ENCODE assay signal across 22 cellular contexts in genomic region chr11:98772799-98773198, GRCh38.
"Had no signal": no experiment of that assay in that cellular context is flagged by ENCODE, and none has a peak within 500 bp of the region (broad histone marks: within the 10 kb centered on the region; RNA-seq: fewer than 3 reads in every experiment).

No MANE protein-coding gene starts in this region.

- H3K4me3 ChIP-seq: cardiac muscle cell, Peyer's patch, SJCRH30 had no signal

- H3K9me2 ChIP-seq: SK-N-SH had no signal

- DNase-seq: activated CD4-positive, alpha-beta memory T cell treated with anti-CD3 and anti-CD28 coated beads, Interleukin-2, amount 10 ng/mL, durations not matched to agents 7 days and 5 days; activated CD4-positive, alpha-beta T cell treated with anti-CD3 and anti-CD28 coated beads, Interleukin-2, amount 50 U/mL, for 1 hour; activated CD4-positive, CD25-positive, alpha-beta regulatory T cell; activated gamma-delta T cell; activated naive CD4-positive, alpha-beta T cell treated with anti-CD3 and anti-CD28 coated beads for 36 hours; activated T-cell treated with anti-CD3 and anti-CD28 coated beads for 4 hours; activated T-cell treated with anti-CD3 and anti-CD28 coated beads, Interleukin-2, amount 50 U/mL, for 48 hours; amygdala; NCI-H1436; NCI-H187 treated with DMSO at 0.1 percent for 48 hours; NCI-H2107; NCI-H2227 treated with DMSO at 0.1 percent for 48 hours; NCI-H526; Peyer's patch; Right ventricle myocardium superior; SJCRH30; SK-N-SH; T-helper 1 cell had no signal

- ATAC-seq: activated T-helper 17 cell treated with anti-CD3 and anti-CD28 coated beads, Interleukin-2, amount 50 U/mL, for 72 hours had no signal

- H3K4me2 ChIP-seq: SK-N-SH had no signal

- H3K9me3 ChIP-seq: Peyer's patch, SJCRH30, SK-N-SH had no signal

- H3K27me3 ChIP-seq: cardiac muscle cell, Peyer's patch, SJCRH30 had no signal

- H3K9ac ChIP-seq: SK-N-SH had no signal

- H3K36me3 ChIP-seq: cardiac muscle cell, Peyer's patch, SJCRH30 had no signal

- H3K27ac ChIP-seq: cardiac muscle cell, Peyer's patch, RWPE1, SJCRH30, VCaP had no signal

- H3K4me1 ChIP-seq: Peyer's patch, SJCRH30 had no signal
